In genomic region chr9:127942152-127943010, GRCh38 we compare ENCODE assay signal across 8 cellular contexts. TPM values are rescaled to one million over a fixed set of nuclear protein-coding genes. Genes with fewer than 3 reads are reported as not detected.
DNase-seq lines count a peak whose midpoint lies in the region; ATAC-seq and TF ChIP-seq lines count a peak whose summit lies in the region.

No MANE protein-coding gene starts in this region.

- peak overlapping the region; percentile 73 for H3K27ac Mint-ChIP-seq in activated naive CD8-positive, alpha-beta T cell treated with anti-CD3 and anti-CD28 coated beads, Interleukin-2, amount 50 U/mL, for 24 hours
- no peak overlapping the region for H3K27ac Mint-ChIP-seq in progenitor cell of endocrine pancreas

- no peaks in the 10 kb centered on the region for H3K9me3 Mint-ChIP-seq in activated naive CD8-positive, alpha-beta T cell treated with anti-CD3 and anti-CD28 coated beads, Interleukin-2, amount 50 U/mL, for 24 hours
- H3K9me3 Mint-ChIP-seq in progenitor cell of endocrine pancreas (ENCODE audit: low read depth), result no peaks in the 10 kb centered on the region

- no peak overlapping the region for H3K4me3 ChIP-seq in H7 (ENCODE audit: insufficient read depth, low read depth, low read length)
- no peak overlapping the region for H3K4me3 ChIP-seq in heart left ventricle

- H3K9me3 ChIP-seq in heart left ventricle, result no peaks in the 10 kb centered on the region

- H3K27ac ChIP-seq in C4-2B, result no peak overlapping the region
- no peak overlapping the region for H3K27ac ChIP-seq in heart left ventricle

- H3K36me3 Mint-ChIP-seq in activated naive CD8-positive, alpha-beta T cell treated with anti-CD3 and anti-CD28 coated beads, Interleukin-2, amount 50 U/mL, for 24 hours (ENCODE audit: low read depth), result peaks cover 14% of the 10 kb centered on the region
- H3K36me3 Mint-ChIP-seq in progenitor cell of endocrine pancreas (ENCODE audit: insufficient read depth), result peaks cover 12% of the 10 kb centered on the region

- TF ChIP-seq CTCF in C4-2B (conservative IDR thresholded peaks at IDR 0.05), result peak; percentile 87
- peak; percentile 76 to 91 (median 86) for TF ChIP-seq CTCF in heart left ventricle (IDR thresholded peaks at IDR 0.05)
- peak; percentile 83 for TF ChIP-seq CTCF in progenitor cell of endocrine pancreas (IDR thresholded peaks at IDR 0.05; ENCODE audit: unreplicated experiment)

- peaks cover 0 to 38% (median 26%) of the 10 kb centered on the region in 12 donors for H3K4me1 ChIP-seq in heart left ventricle

- intact Hi-C loops in heart left ventricle (cut with DNase I), result loop anchor here (1.0 to 5.0 kb wide), 5 partner anchors 92 to 176 kb away; no protein-coding TSS in a partner anchor

- H3K27me3 Mint-ChIP-seq in activated naive CD8-positive, alpha-beta T cell treated with anti-CD3 and anti-CD28 coated beads, Interleukin-2, amount 50 U/mL, for 24 hours, result peaks cover 3% of the 10 kb centered on the region
- no peaks in the 10 kb centered on the region for H3K27me3 Mint-ChIP-seq in progenitor cell of endocrine pancreas

- no peak overlapping the region for H3K4me3 Mint-ChIP-seq in activated naive CD8-positive, alpha-beta T cell treated with anti-CD3 and anti-CD28 coated beads, Interleukin-2, amount 50 U/mL, for 24 hours
- H3K4me3 Mint-ChIP-seq in progenitor cell of endocrine pancreas (ENCODE audit: low read depth), result no peak overlapping the region

- DNase-seq in H7, result peak; percentile 95
- peak; percentile 72 for DNase-seq in OCI-M1 (lab: John Stamatoyannopoulos, UW)
- DNase-seq in activated naive CD8-positive, alpha-beta T cell treated with anti-CD3 and anti-CD28 coated beads, Interleukin-2, amount 50 U/mL, for 24 hours, result peak; percentile 61
- DNase-seq in heart left ventricle, result peak; percentile 63 to 88 (median 75)
- DNase-seq in progenitor cell of endocrine pancreas (ENCODE audit: low spot score, unreplicated experiment), result peak; percentile 49

- no peak for TF ChIP-seq POLR2A in heart left ventricle (IDR thresholded peaks at IDR 0.05)

- H3K36me3 ChIP-seq in H7 (replicated peaks; ENCODE audit: control insufficient read depth, insufficient read depth, low read length) (peaks cover 25% of the 10 kb centered on the region), heart left ventricle (peaks cover 0 to 36% (median 18%) of the 10 kb centered on the region in 9 donors)

- no peaks in the 10 kb centered on the region for H3K27me3 ChIP-seq in H7 (ENCODE audit: control insufficient read depth, insufficient read depth, low read length)
- no peaks in the 10 kb centered on the region for H3K27me3 ChIP-seq in heart left ventricle

- peak; percentile 40 for ATAC-seq in activated naive CD8-positive, alpha-beta T cell treated with anti-CD3 and anti-CD28 coated beads, Interleukin-2, amount 50 U/mL, for 24 hours
- peak; percentile 11 to 58 (median 50) for ATAC-seq in heart left ventricle
- ATAC-seq in GM18861 (IDR thresholded peaks at IDR 0.05; ENCODE audit: unreplicated experiment), result no peak
- no peak for ATAC-seq in HG03045 (IDR thresholded peaks at IDR 0.05; ENCODE audit: unreplicated experiment)

- H3K4me1 Mint-ChIP-seq in activated naive CD8-positive, alpha-beta T cell treated with anti-CD3 and anti-CD28 coated beads, Interleukin-2, amount 50 U/mL, for 24 hours, result peaks cover 34% of the 10 kb centered on the region
- H3K4me1 Mint-ChIP-seq in progenitor cell of endocrine pancreas (ENCODE audit: low read depth), result peaks cover 10% of the 10 kb centered on the region

- 59 to 66% (median 63%) methylated on average over 18 to 20 of the region's 20 CpGs for WGBS in heart left ventricle, 4 donors

RNA-seq across cellular contexts. Expression of gene DPM2, which starts 4.7 kb away (rescaled TPM):
- 38.3 and 45.6 TPM in 2 replicates for total RNA-seq in H7 (2014; rRNA removed; shearing (Covaris generic))
- total RNA-seq in heart left ventricle (10 to 100 TPM in 7 of 9 donors, 1 to 10 TPM in 2; 7.2 to 19.5 (median 11.7) TPM), progenitor cell of endocrine pancreas (34.0 and 37.7 TPM in 2 replicates)
- polyA plus RNA-seq in heart left ventricle, result 10 to 100 TPM; 15.3 to 31.7 TPM

RNA-seq across cellular contexts. Expression of gene PIP5KL1, which starts 11.8 kb away (rescaled TPM):
- 0.94 and 3.4 TPM in 2 replicates for total RNA-seq in H7 (2014; rRNA removed; shearing (Covaris generic))
- total RNA-seq in heart left ventricle, result under 1 TPM in 7 of 9 donors, not detected in 2; 0.33 to 0.77 (median 0.51) TPM
- under 1 TPM; 0.12 to 0.15 TPM for polyA plus RNA-seq in heart left ventricle
- total RNA-seq in progenitor cell of endocrine pancreas, result 3.4 and 3.6 TPM in 2 replicates

RNA-seq across cellular contexts. Expression of gene ST6GALNAC4, which starts 25.5 kb away (rescaled TPM):
- total RNA-seq in H7 (2014; rRNA removed; shearing (Covaris generic)), result 18.5 and 24.6 TPM in 2 replicates
- 10 to 100 TPM; 28.3 to 66.1 (median 42.6) TPM for total RNA-seq in heart left ventricle
- 10 to 100 TPM; 17.0 to 72.0 TPM for polyA plus RNA-seq in heart left ventricle
- total RNA-seq in progenitor cell of endocrine pancreas, result 7.0 and 7.7 TPM in 2 replicates

RNA-seq across cellular contexts. Expression of gene EEIG1, which starts 38.4 kb away (rescaled TPM):
- total RNA-seq in H7 (2014; rRNA removed; shearing (Covaris generic)), result 16.9 and 27.1 TPM in 2 replicates
- total RNA-seq in heart left ventricle, result 10 to 100 TPM in 7 of 9 donors, 1 to 10 TPM in 2; 5.4 to 45.2 (median 24.1) TPM
- polyA plus RNA-seq in heart left ventricle, result 10 to 100 TPM in 1 of 2 donors, 1 to 10 TPM in 1; 9.2 to 10.4 TPM
- 48.2 and 54.1 TPM in 2 replicates for total RNA-seq in progenitor cell of endocrine pancreas

RNA-seq across cellular contexts. Expression of gene ST6GALNAC6, which starts 43.0 kb away (rescaled TPM):
- 30.6 and 37.4 TPM in 2 replicates for total RNA-seq in H7 (2014; rRNA removed; shearing (Covaris generic))
- total RNA-seq in heart left ventricle, result 10 to 100 TPM; 28.4 to 75.9 (median 45.6) TPM
- polyA plus RNA-seq in heart left ventricle, result 10 to 100 TPM; 35.7 to 37.5 TPM
- 31.1 and 36.7 TPM in 2 replicates for total RNA-seq in progenitor cell of endocrine pancreas

Comparison
In these comparisons a context has a peak if more than half of its experiments do, and no peak if none do; other contexts are left out.
1. ATAC-seq: peak in activated naive CD8-positive, alpha-beta T cell treated with anti-CD3 and anti-CD28 coated beads, Interleukin-2, amount 50 U/mL, for 24 hours (single experiment) and heart left ventricle (4 of 4); none in GM18861 (single experiment) and HG03045 (single experiment).
2. Peak in every context shown above with its lines, with median percentiles within 50 percentile points of each other: CTCF ChIP-seq and DNase-seq.